In genomic region chr2:9029721-9030120, GRCh38 we compare ENCODE assay signal across 18 cellular contexts.
"Had no signal": no experiment of that assay in that cellular context is flagged by ENCODE, and none has a peak within 500 bp of the region (broad histone marks: within the 10 kb centered on the region; RNA-seq: fewer than 3 reads in every experiment).

No MANE protein-coding gene starts in this region.

- H3K27ac ChIP-seq: brain microvascular endothelial cell, epithelial cell of prostate, gastroesophageal sphincter, left lung, stomach, thyroid gland had no signal

- DNase-seq: activated CD4-positive, alpha-beta memory T cell treated with anti-CD3 and anti-CD28 coated beads for 36 hours; activated CD4-positive, alpha-beta T cell treated with anti-CD3 and anti-CD28 coated beads for 1 hour; activated gamma-delta T cell treated with Interleukin-2 at 50 U/mL for 16 hours; activated naive CD8-positive, alpha-beta T cell treated with anti-CD3 and anti-CD28 coated beads for 36 hours; activated T-cell treated with anti-CD3 and anti-CD28 coated beads, Interleukin-2, amount 50 U/mL, for 72 hours; brain microvascular endothelial cell; effector memory CD4-positive, alpha-beta T cell; left lung; naive thymus-derived CD8-positive, alpha-beta T cell; posterior cingulate gyrus; stimulated activated CD4-positive, alpha-beta T cell treated with anti-CD3 and anti-CD28 coated beads, Interleukin-15, amount 100 ng/mL, for 24 hours; stimulated activated CD4-positive, alpha-beta T cell treated with anti-CD3 and anti-CD28 coated beads, Interleukin-4, amount 100 ng/mL, for 24 hours; stomach; thyroid gland had no signal

- FAIRE-seq: keratinocyte, urothelium cell line had no signal
